8 cellular contexts compared by ENCODE assay signal in the genomic region with DNA sequence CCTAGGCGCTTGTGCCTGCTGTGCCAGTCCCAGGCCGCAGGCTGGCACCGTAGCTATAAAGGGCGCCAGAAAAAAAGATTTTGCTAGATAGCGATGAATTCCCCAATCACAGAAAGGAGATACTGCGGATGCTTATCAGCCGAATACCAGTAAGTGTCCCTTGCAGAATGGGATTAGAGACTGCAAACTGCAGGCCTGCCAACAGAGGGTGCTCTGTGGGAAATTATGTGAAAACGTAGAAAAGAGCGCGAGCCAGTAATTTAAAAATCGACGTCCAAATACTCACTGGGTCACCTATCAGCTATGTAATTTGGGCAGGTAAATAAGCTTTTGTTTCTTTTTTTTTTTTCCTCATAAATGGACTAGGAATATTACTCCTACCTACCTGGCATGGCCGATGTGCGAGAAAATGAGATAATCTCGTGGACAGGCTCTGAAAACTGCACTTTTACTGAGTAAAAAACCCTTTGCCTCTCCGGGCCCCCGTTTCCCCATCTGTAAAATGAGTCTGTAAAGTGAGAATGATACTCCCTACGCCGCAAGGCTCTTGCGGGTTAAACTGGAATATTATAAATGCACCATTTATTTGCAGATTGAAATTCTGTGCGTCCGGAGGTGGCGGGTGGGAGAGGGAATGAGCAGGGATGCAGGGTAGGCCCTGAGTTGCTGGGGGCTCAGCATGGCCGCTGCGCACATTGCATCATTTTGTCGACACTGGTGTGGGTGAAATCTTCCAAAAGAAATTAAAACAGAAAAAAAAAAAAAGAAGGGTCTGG. TPM values are rescaled to one million over a fixed set of nuclear protein-coding genes. Genes with fewer than 3 reads are reported as not detected.
A peak's percentile ranks its signal among the peaks of the same experiment; 100 is the strongest.
DNase-seq lines count a peak whose midpoint lies in the region; ATAC-seq and TF ChIP-seq lines count a peak whose summit lies in the region.

No MANE protein-coding gene starts in this region.

- H4K20me1 ChIP-seq in Karpas-422 (ENCODE audit: insufficient read depth, low read depth, low read length) (no peaks in the 10 kb centered on the region), neural progenitor cell (ENCODE audit: low read depth) (peaks cover 16% of the 10 kb centered on the region)

- TF ChIP-seq POLR2A in suprapubic skin (IDR thresholded peaks at IDR 0.05) = no peak

- H3K36me3 ChIP-seq in Karpas-422 (ENCODE audit: insufficient read depth, low read length) (no peaks in the 10 kb centered on the region), neural progenitor cell (no peaks in the 10 kb centered on the region), suprapubic skin (peaks cover 3% of the 10 kb centered on the region)

- H3K4me1 Mint-ChIP-seq in activated T-helper 2 cell treated with anti-CD3 and anti-CD28 coated beads, Interferon-gamma antibody, Interleukin-2, Interleukin-4, amounts not matched to agents 10 μg/mL and 5 μg/mL and 100 μg/mL, durations not matched to agents 14 hours and 24 hours and 36 hours (ENCODE audit: low read depth) = peaks cover 15% of the 10 kb centered on the region
- H3K4me1 Mint-ChIP-seq in neural progenitor cell = peaks cover 20% of the 10 kb centered on the region

- H3K27me3 ChIP-seq in Karpas-422 (ENCODE audit: low read length) (no peaks in the 10 kb centered on the region), neural progenitor cell (no peaks in the 10 kb centered on the region), suprapubic skin (no peaks in the 10 kb centered on the region)

- H3K9me3 ChIP-seq in Karpas-422 (ENCODE audit: low read length) (no peaks in the 10 kb centered on the region), neural progenitor cell (ENCODE audit: low read depth) (no peaks in the 10 kb centered on the region), suprapubic skin (no peaks in the 10 kb centered on the region)

- peaks cover 15% of the 10 kb centered on the region for H3K36me3 Mint-ChIP-seq in activated T-helper 2 cell treated with anti-CD3 and anti-CD28 coated beads, Interferon-gamma antibody, Interleukin-2, Interleukin-4, amounts not matched to agents 10 μg/mL and 5 μg/mL and 100 μg/mL, durations not matched to agents 14 hours and 24 hours and 36 hours (ENCODE audit: low read depth)
- H3K36me3 Mint-ChIP-seq in neural progenitor cell = peaks cover 10% of the 10 kb centered on the region

- H2AFZ ChIP-seq in Karpas-422 (ENCODE audit: low read length) = peak overlapping the region; percentile 41; the same call in 1 of the 2 replicates
- H2AFZ ChIP-seq in neural progenitor cell (replicated peaks) = peak overlapping the region; percentile 83

- peak overlapping the region; percentile 73 for H3K27ac Mint-ChIP-seq in activated T-helper 2 cell treated with anti-CD3 and anti-CD28 coated beads, Interferon-gamma antibody, Interleukin-2, Interleukin-4, amounts not matched to agents 10 μg/mL and 5 μg/mL and 100 μg/mL, durations not matched to agents 14 hours and 24 hours and 36 hours
- peak overlapping the region; percentile 15 for H3K27ac Mint-ChIP-seq in neural progenitor cell

- WGBS in suprapubic skin = 5% methylated on average over 26 of the region's 26 CpGs

- H3K27me3 Mint-ChIP-seq in activated T-helper 2 cell treated with anti-CD3 and anti-CD28 coated beads, Interferon-gamma antibody, Interleukin-2, Interleukin-4, amounts not matched to agents 10 μg/mL and 5 μg/mL and 100 μg/mL, durations not matched to agents 14 hours and 24 hours and 36 hours (ENCODE audit: low read depth) = no peaks in the 10 kb centered on the region
- peaks cover 15% of the 10 kb centered on the region for H3K27me3 Mint-ChIP-seq in neural progenitor cell (ENCODE audit: insufficient read depth, low read depth)

- H3K4me2 ChIP-seq in Karpas-422 (ENCODE audit: low read depth, low read length, poor library complexity, severe bottlenecking) (peak overlapping the region; percentile 100), neural progenitor cell (peak overlapping the region; percentile 89)

- no peaks in the 10 kb centered on the region for H3K9me3 Mint-ChIP-seq in activated T-helper 2 cell treated with anti-CD3 and anti-CD28 coated beads, Interferon-gamma antibody, Interleukin-2, Interleukin-4, amounts not matched to agents 10 μg/mL and 5 μg/mL and 100 μg/mL, durations not matched to agents 14 hours and 24 hours and 36 hours
- H3K9me3 Mint-ChIP-seq in neural progenitor cell = no peaks in the 10 kb centered on the region

- H3K9me2 ChIP-seq in Karpas-422 (replicated peaks; ENCODE audit: insufficient read depth, low read length) = no peaks in the 10 kb centered on the region

- H3K9ac ChIP-seq in Karpas-422 (ENCODE audit: low read length) (peak overlapping the region; percentile 94), neural progenitor cell (peak overlapping the region; percentile 28)

- intact Hi-C loops in activated T-helper 2 cell treated with anti-CD3 and anti-CD28 coated beads, Interferon-gamma antibody, Interleukin-2, Interleukin-4, amounts not matched to agents 10 μg/mL and 5 μg/mL and 100 μg/mL, durations not matched to agents 14 hours and 24 hours and 36 hours (cut with micrococcal nuclease) = loop anchor here (1.0 to 5.0 kb wide), 5 partner anchors 36 to 599 kb away; a partner anchor contains a TSS

- H3K27ac ChIP-seq in C4-2B = peak overlapping the region; percentile 92
- peak overlapping the region; percentile 94 for H3K27ac ChIP-seq in Karpas-422 (ENCODE audit: low read length)
- H3K27ac ChIP-seq in neural progenitor cell = no peak overlapping the region
- H3K27ac ChIP-seq in suprapubic skin = peak overlapping the region; percentile 77

- no peak for TF ChIP-seq EP300 in suprapubic skin (IDR thresholded peaks at IDR 0.05)

- DNase-seq in Karpas-422 = peak; percentile 92
- peak; percentile 82 for DNase-seq in RPMI8226
- DNase-seq in activated T-helper 2 cell treated with anti-CD3 and anti-CD28 coated beads, Interferon-gamma antibody, Interleukin-2, Interleukin-4, amounts not matched to agents 10 μg/mL and 5 μg/mL and 100 μg/mL, durations not matched to agents 14 hours and 24 hours and 36 hours (ENCODE audit: low spot score) = peak; percentile 50
- peak; percentile 54 for DNase-seq in fibroblast of the conjunctiva (ENCODE audit: low read depth)
- DNase-seq in neural progenitor cell (ENCODE audit: low spot score) = peak; percentile 78
- DNase-seq in suprapubic skin (ENCODE audit: low spot score in 2 of 2) = no peak

- peak; percentile 96 for TF ChIP-seq CTCF in C4-2B (conservative IDR thresholded peaks at IDR 0.05)
- TF ChIP-seq CTCF in neural progenitor cell (IDR thresholded peaks at IDR 0.05) = peak; percentile 89
- peak; percentile 74 to 78 for TF ChIP-seq CTCF in suprapubic skin (IDR thresholded peaks at IDR 0.05)

- H3K4me3 Mint-ChIP-seq in activated T-helper 2 cell treated with anti-CD3 and anti-CD28 coated beads, Interferon-gamma antibody, Interleukin-2, Interleukin-4, amounts not matched to agents 10 μg/mL and 5 μg/mL and 100 μg/mL, durations not matched to agents 14 hours and 24 hours and 36 hours (ENCODE audit: low read depth) = peak overlapping the region; percentile 93
- H3K4me3 Mint-ChIP-seq in neural progenitor cell = peak overlapping the region; percentile 93

- H3K79me2 ChIP-seq in Karpas-422 (ENCODE audit: low read length) (peaks cover 39% of the 10 kb centered on the region), neural progenitor cell (ENCODE audit: low read depth) (peaks cover 22% of the 10 kb centered on the region)

- H3F3A ChIP-seq in neural progenitor cell (ENCODE audit: low read depth) = peaks cover 16% of the 10 kb centered on the region

- peak overlapping the region; percentile 95 for H3K4me3 ChIP-seq in Karpas-422 (ENCODE audit: low read length)
- peak overlapping the region; percentile 64 for H3K4me3 ChIP-seq in neural progenitor cell
- H3K4me3 ChIP-seq in suprapubic skin = peak overlapping the region; percentile 87

- peak; percentile 38 for ATAC-seq in GM19452 (IDR thresholded peaks at IDR 0.05; ENCODE audit: unreplicated experiment)

- H3K4me1 ChIP-seq in Karpas-422 (ENCODE audit: low read length) (peaks cover 20% of the 10 kb centered on the region), neural progenitor cell (no peaks in the 10 kb centered on the region), suprapubic skin (peaks cover 28% of the 10 kb centered on the region)

RNA-seq across cellular contexts. Expression of a gene that starts 1.2 kb away (rescaled TPM):
- total RNA-seq in Karpas-422 (2014; rRNA removed; shearing (Covaris generic); ENCODE audit: low replicate concordance) = 11.0 and 25.3 TPM in 2 replicates
- 31.4 and 31.5 TPM in 2 replicates for total RNA-seq in activated T-helper 2 cell treated with anti-CD3 and anti-CD28 coated beads, Interferon-gamma antibody, Interleukin-2, Interleukin-4, amounts not matched to agents 10 μg/mL and 5 μg/mL and 100 μg/mL, durations not matched to agents 14 hours and 24 hours and 36 hours
- total RNA-seq in neural progenitor cell (ENCODE audit: low replicate concordance) (11.7 and 22.9 TPM in 2 replicates), suprapubic skin (10 to 100 TPM; 17.9 to 65.8 (median 23.8) TPM)

RNA-seq across cellular contexts. Expression of a gene that starts 26.8 kb away (rescaled TPM):
- 20.9 and 25.3 TPM in 2 replicates for total RNA-seq in Karpas-422 (2014; rRNA removed; shearing (Covaris generic); ENCODE audit: low replicate concordance)
- 0.91 and 0.97 TPM in 2 replicates for total RNA-seq in activated T-helper 2 cell treated with anti-CD3 and anti-CD28 coated beads, Interferon-gamma antibody, Interleukin-2, Interleukin-4, amounts not matched to agents 10 μg/mL and 5 μg/mL and 100 μg/mL, durations not matched to agents 14 hours and 24 hours and 36 hours
- total RNA-seq in neural progenitor cell (ENCODE audit: low replicate concordance) (0.43 and 0.74 TPM in 2 replicates), suprapubic skin (under 1 TPM; 0.30 to 0.89 (median 0.78) TPM)

Comparison
In these comparisons a context has a peak if more than half of its experiments do, and no peak if none do; other contexts are left out.
1. DNase-seq: peak in Karpas-422 (single experiment), RPMI8226 (single experiment), activated T-helper 2 cell treated with anti-CD3 and anti-CD28 coated beads, Interferon-gamma antibody, Interleukin-2, Interleukin-4, amounts not matched to agents 10 μg/mL and 5 μg/mL and 100 μg/mL, durations not matched to agents 14 hours and 24 hours and 36 hours (single experiment), fibroblast of the conjunctiva (single experiment) and neural progenitor cell (single experiment); none in suprapubic skin (0 of 2).
2. RNA of a gene that starts 26.8 kb away (total RNA-seq): 20.9 to 25.3 TPM in Karpas-422; 0.91 to 0.97 TPM in activated T-helper 2 cell treated with anti-CD3 and anti-CD28 coated beads, Interferon-gamma antibody, Interleukin-2, Interleukin-4, amounts not matched to agents 10 μg/mL and 5 μg/mL and 100 μg/mL, durations not matched to agents 14 hours and 24 hours and 36 hours, 0.30 to 0.89 TPM in suprapubic skin and 0.43 to 0.74 TPM in neural progenitor cell; every median in the first group is over 10 times any median in the second.
3. Peak in every context shown above with its lines, with median percentiles within 50 percentile points of each other: CTCF ChIP-seq and H3K4me3 ChIP-seq.